8 cellular contexts compared by ENCODE assay signal in genomic region chr3:30319713-30320112, GRCh38.
DNase-seq lines count a peak whose midpoint lies in the region; ATAC-seq and TF ChIP-seq lines count a peak whose summit lies in the region.

No MANE protein-coding gene starts in this region.

- ATAC-seq in GM18870 (IDR thresholded peaks at IDR 0.05; ENCODE audit: unreplicated experiment) (peak; percentile 48), HG02623 (IDR thresholded peaks at IDR 0.05; ENCODE audit: unreplicated experiment) (no peak)

- TF ChIP-seq POLR2A in uterus (IDR thresholded peaks at IDR 0.05) = no peak

- H3K4me3 ChIP-seq in HL-60 (replicated peaks; ENCODE audit: insufficient read depth, low read length) = no peak overlapping the region
- H3K4me3 ChIP-seq in uterus = no peak overlapping the region

- H3K27ac ChIP-seq in HL-60 (replicated peaks) = no peak overlapping the region
- H3K27ac ChIP-seq in uterus = no peak overlapping the region

- no peaks in the 10 kb centered on the region for H3K9me3 ChIP-seq in uterus

- no peaks in the 10 kb centered on the region for H3K27me3 ChIP-seq in HL-60 (ENCODE audit: insufficient read depth, poor library complexity, severe bottlenecking)
- no peaks in the 10 kb centered on the region for H3K27me3 ChIP-seq in uterus

- H3K4me1 ChIP-seq in uterus = no peaks in the 10 kb centered on the region

- H3K36me3 ChIP-seq in uterus = no peaks in the 10 kb centered on the region

- intact Hi-C loops in uterus (cut with DNase I; ENCODE audit: low total_unique reads) = no loop called here

- DNase-seq in Ammon's horn (ENCODE audit: low spot score) (peak; percentile 4), HL-60 (ENCODE audit: low read depth in 1 of 2, low spot score in 1 of 2) (peak in 1 of 2 experiments; percentile 48), T-helper 1 cell (peak in 3 of 5 donors; percentile 6 to 48 (median 25)), cerebellar cortex (ENCODE audit: low spot score) (peak; percentile 3), medulla oblongata (ENCODE audit: extremely low spot score) (peak; percentile 6), uterus (peak in 1 of 2 donors; percentile 39)

- peak; percentile 19 for TF ChIP-seq CTCF in HL-60 (IDR thresholded peaks at IDR 0.05; ENCODE audit: insufficient read depth, low read length)
- TF ChIP-seq CTCF in uterus (IDR thresholded peaks at IDR 0.05) = peak in 3 of 4 experiments; percentile 13 to 44 (median 40)
